Comparison of ENCODE assay signal across 7 cellular contexts in the genomic region with DNA sequence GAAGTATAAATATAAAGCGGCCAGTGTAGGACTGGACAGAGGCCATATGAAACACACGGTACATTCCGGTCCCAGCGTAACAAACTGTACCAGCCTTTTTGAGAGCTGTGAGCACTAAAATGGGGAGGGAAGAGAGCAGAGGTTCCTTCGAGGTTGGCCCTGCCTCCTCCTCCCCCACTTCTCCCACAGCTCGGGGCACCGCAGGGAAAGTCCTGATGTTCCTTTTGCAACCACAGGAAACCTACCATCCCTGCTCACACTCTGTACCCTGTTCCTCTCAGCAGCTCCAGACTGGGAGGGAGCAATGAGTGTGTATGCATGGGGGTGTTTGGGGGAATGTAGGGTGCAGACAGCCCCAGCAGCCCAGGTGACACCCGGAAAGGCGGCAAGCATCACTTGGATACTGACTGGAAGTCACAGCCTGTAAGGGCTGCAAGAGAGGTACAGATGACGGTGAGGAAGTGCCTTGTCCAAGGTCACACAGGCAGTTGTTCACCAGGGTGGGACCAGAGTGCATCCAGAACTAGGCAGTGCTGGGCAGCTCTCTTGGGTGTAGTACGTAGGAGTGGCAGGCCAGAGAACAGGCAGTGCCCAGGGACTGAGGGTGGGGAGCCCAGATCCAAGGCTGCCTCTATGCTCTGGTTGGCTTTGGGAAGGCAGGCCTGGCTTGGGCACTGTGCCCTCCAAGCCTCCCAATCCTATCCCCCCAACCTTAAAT.
DNase-seq lines count a peak whose midpoint lies in the region.

No MANE protein-coding gene starts in this region.

- peak overlapping the region; percentile 15 to 75 for H3K4me3 ChIP-seq in stomach smooth muscle (ENCODE audit: low read length in 2 of 2)

- H3K27me3 ChIP-seq in layer of hippocampus (ENCODE audit: control insufficient read depth, insufficient read depth, low read length) (no peaks in the 10 kb centered on the region), stomach smooth muscle (ENCODE audit: control insufficient read depth in 1 of 2, insufficient read depth in 2 of 2, low read length in 2 of 2) (no peaks in the 10 kb centered on the region)

- H3K9me3 ChIP-seq in KOPT-K1 (ENCODE audit: insufficient read depth, low read length, poor library complexity, severe bottlenecking) (no peaks in the 10 kb centered on the region), stomach smooth muscle (ENCODE audit: control insufficient read depth in 2 of 2, low read length in 2 of 2) (no peaks in the 10 kb centered on the region)

- H3K4me1 ChIP-seq in stomach smooth muscle (ENCODE audit: control insufficient read depth, insufficient read depth, low read length): peaks cover 81% of the 10 kb centered on the region

- H3K27ac ChIP-seq in KOPT-K1 (ENCODE audit: low read depth, low read length, poor library complexity, severe bottlenecking): peak overlapping the region; percentile 99
- H3K27ac ChIP-seq in layer of hippocampus (ENCODE audit: low read depth, low read length): peak overlapping the region; percentile 99
- peak overlapping the region; percentile 100 for H3K27ac ChIP-seq in stomach smooth muscle (ENCODE audit: low read length)

- H3K9ac ChIP-seq in stomach smooth muscle (ENCODE audit: low read length in 2 of 2): peak overlapping the region; percentile 82 to 93

- peak; percentile 97 for DNase-seq in amniotic epithelial cell (ENCODE audit: low read depth)
- DNase-seq in NCI-H146 treated with DMSO at 0.1 percent for 48 hours (lab: John Stamatoyannopoulos, UW; ENCODE audit: unreplicated experiment): no peak
- DNase-seq in NCI-H2196 (lab: John Stamatoyannopoulos, UW; ENCODE audit: unreplicated experiment): no peak
- DNase-seq in GM19238 (ENCODE audit: insufficient read length, low spot score): no peak

- H3K36me3 ChIP-seq in KOPT-K1 (ENCODE audit: insufficient read depth, low read length): no peaks in the 10 kb centered on the region
- no peaks in the 10 kb centered on the region for H3K36me3 ChIP-seq in stomach smooth muscle (ENCODE audit: control insufficient read depth in 2 of 2, insufficient read depth in 2 of 2, low read length in 2 of 2)
